In the genomic region with DNA sequence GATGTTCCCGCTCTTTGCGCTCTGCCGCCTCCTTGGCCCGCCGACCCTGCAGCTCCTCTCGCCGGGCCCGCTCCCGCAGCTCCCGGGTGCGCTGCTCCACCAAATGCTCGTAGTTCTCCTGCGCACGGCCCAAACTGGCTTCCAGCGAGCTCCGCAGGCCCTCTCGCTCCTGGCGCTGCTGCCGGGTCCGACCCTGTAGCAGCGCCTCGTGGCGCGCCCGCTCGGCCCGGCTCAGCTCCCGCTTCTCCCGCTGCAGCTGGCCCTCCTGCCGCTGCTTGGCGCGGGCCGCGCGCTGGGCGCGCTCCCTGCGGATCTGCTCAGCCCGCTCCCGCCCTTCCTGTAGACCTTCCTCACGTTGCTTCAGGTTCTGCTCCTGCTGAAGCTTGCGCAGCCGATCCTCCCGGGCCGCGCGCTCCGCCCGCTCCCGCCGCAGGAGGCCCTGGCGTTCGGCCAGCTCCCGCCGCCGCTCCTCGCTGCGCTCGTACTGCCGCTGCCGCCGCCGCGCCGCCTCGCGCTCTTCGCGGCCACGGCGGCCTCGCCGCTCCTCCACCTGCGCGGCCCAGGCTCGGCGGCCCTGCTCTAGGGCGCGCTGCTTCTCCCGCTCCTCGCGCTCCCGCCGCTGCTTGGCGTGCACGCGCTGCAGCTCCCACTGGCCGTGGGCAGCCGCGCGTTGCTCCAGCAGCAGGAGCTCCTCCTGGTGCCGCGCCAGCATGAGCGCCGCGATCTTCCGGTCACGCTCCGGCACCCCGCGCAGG, we compare ENCODE assay signal across 8 cellular contexts. TPM values are rescaled to one million over a fixed set of nuclear protein-coding genes. Genes with fewer than 3 reads are reported as not detected.
DNase-seq lines count a peak whose midpoint lies in the region; TF ChIP-seq lines count a peak whose summit lies in the region.
"Had no signal": no experiment of that assay in that cellular context is flagged by ENCODE, and none has a peak within 500 bp of the region (broad histone marks: within the 10 kb centered on the region; RNA-seq: fewer than 3 reads in every experiment).

No MANE protein-coding gene starts in this region.

- H3K9me3 Mint-ChIP-seq in T-helper 2 cell treated with Interferon-gamma antibody and Interleukin-4, amounts not matched to agents 5 μg/mL and 100 μg/mL, for 36 hours, result no peaks in the 10 kb centered on the region
- no peaks in the 10 kb centered on the region for H3K9me3 Mint-ChIP-seq in stimulated activated naive CD8-positive, alpha-beta T cell treated with anti-CD3 and anti-CD28 coated beads, Interleukin-15, Interleukin-2, amounts not matched to agents 100 ng/mL and 50 ng/mL, for 24 hours
- H3K9me3 Mint-ChIP-seq in CD14-positive monocyte, result peaks cover 0 to 11% (median 5%) of the 10 kb centered on the region in 7 donors

- peaks cover 6% of the 10 kb centered on the region for H3K4me1 Mint-ChIP-seq in T-helper 2 cell treated with Interferon-gamma antibody and Interleukin-4, amounts not matched to agents 5 μg/mL and 100 μg/mL, for 36 hours (ENCODE audit: low read depth)
- peaks cover 8% of the 10 kb centered on the region for H3K4me1 Mint-ChIP-seq in stimulated activated naive CD8-positive, alpha-beta T cell treated with anti-CD3 and anti-CD28 coated beads, Interleukin-15, Interleukin-2, amounts not matched to agents 100 ng/mL and 50 ng/mL, for 24 hours (ENCODE audit: low read depth)
- H3K4me1 Mint-ChIP-seq in CD14-positive monocyte, result peaks cover 13% of the 10 kb centered on the region

- no peak overlapping the region for H3K27ac Mint-ChIP-seq in T-helper 2 cell treated with Interferon-gamma antibody and Interleukin-4, amounts not matched to agents 5 μg/mL and 100 μg/mL, for 36 hours
- no peak overlapping the region for H3K27ac Mint-ChIP-seq in stimulated activated naive CD8-positive, alpha-beta T cell treated with anti-CD3 and anti-CD28 coated beads, Interleukin-15, Interleukin-2, amounts not matched to agents 100 ng/mL and 50 ng/mL, for 24 hours
- H3K27ac Mint-ChIP-seq in CD14-positive monocyte, result no peak overlapping the region

- H3K4me3 Mint-ChIP-seq in T-helper 2 cell treated with Interferon-gamma antibody and Interleukin-4, amounts not matched to agents 5 μg/mL and 100 μg/mL, for 36 hours, result peak overlapping the region; percentile 21
- peak overlapping the region; percentile 17 for H3K4me3 Mint-ChIP-seq in stimulated activated naive CD8-positive, alpha-beta T cell treated with anti-CD3 and anti-CD28 coated beads, Interleukin-15, Interleukin-2, amounts not matched to agents 100 ng/mL and 50 ng/mL, for 24 hours
- peak overlapping the region in 1 of 2 donors; percentile 79 for H3K4me3 Mint-ChIP-seq in CD14-positive monocyte

- H3K27me3 Mint-ChIP-seq in T-helper 2 cell treated with Interferon-gamma antibody and Interleukin-4, amounts not matched to agents 5 μg/mL and 100 μg/mL, for 36 hours (ENCODE audit: low read depth), result peaks cover 78% of the 10 kb centered on the region
- H3K27me3 Mint-ChIP-seq in stimulated activated naive CD8-positive, alpha-beta T cell treated with anti-CD3 and anti-CD28 coated beads, Interleukin-15, Interleukin-2, amounts not matched to agents 100 ng/mL and 50 ng/mL, for 24 hours, result peaks cover 77% of the 10 kb centered on the region
- peaks cover 81 to 97% (median 89%) of the 10 kb centered on the region in 3 donors for H3K27me3 Mint-ChIP-seq in CD14-positive monocyte (ENCODE audit: low read depth in 3 of 3)

- intact Hi-C loops in CD14-positive monocyte (cut with micrococcal nuclease), result loop anchor here (5.0 to 10.0 kb wide), 2 partner anchors 40 to 327 kb away; no protein-coding TSS in a partner anchor

- H3K4me1 ChIP-seq in right atrium auricular region, result peaks cover 0 to 32% of the 10 kb centered on the region in 2 donors

- H3K4me3 ChIP-seq in HL-60 (replicated peaks; ENCODE audit: insufficient read depth, low read length), result peak overlapping the region; percentile 6; the same call in 1 of the 2 replicates
- H3K4me3 ChIP-seq in right atrium auricular region, result peak overlapping the region; percentile 15 to 49

- no peaks in the 10 kb centered on the region for H3K9me3 ChIP-seq in right atrium auricular region

- TF ChIP-seq CTCF in HL-60 (IDR thresholded peaks at IDR 0.05; ENCODE audit: insufficient read depth, low read length) (no peak), right atrium auricular region (IDR thresholded peaks at IDR 0.05) (no peak), CD14-positive monocyte (IDR thresholded peaks at IDR 0.05) (no peak)

- peaks cover 9% of the 10 kb centered on the region for H3K27me3 ChIP-seq in HL-60 (ENCODE audit: insufficient read depth, poor library complexity, severe bottlenecking)
- H3K27me3 ChIP-seq in right atrium auricular region, result peaks cover 5 to 29% of the 10 kb centered on the region in 2 donors

- no peak overlapping the region for H3K27ac ChIP-seq in HL-60 (replicated peaks)
- no peak overlapping the region for H3K27ac ChIP-seq in right atrium auricular region

- no peaks in the 10 kb centered on the region for H3K36me3 Mint-ChIP-seq in T-helper 2 cell treated with Interferon-gamma antibody and Interleukin-4, amounts not matched to agents 5 μg/mL and 100 μg/mL, for 36 hours (ENCODE audit: low read depth)
- no peaks in the 10 kb centered on the region for H3K36me3 Mint-ChIP-seq in stimulated activated naive CD8-positive, alpha-beta T cell treated with anti-CD3 and anti-CD28 coated beads, Interleukin-15, Interleukin-2, amounts not matched to agents 100 ng/mL and 50 ng/mL, for 24 hours (ENCODE audit: low read depth)
- peaks cover 0 to 2% of the 10 kb centered on the region in 2 donors for H3K36me3 Mint-ChIP-seq in CD14-positive monocyte

- DNase-seq in HL-60 (ENCODE audit: low read depth in 1 of 2, low spot score in 1 of 2), result peak; percentile 21 to 45
- no peak for DNase-seq in T-helper 2 cell treated with Interferon-gamma antibody and Interleukin-4, amounts not matched to agents 5 μg/mL and 100 μg/mL, for 36 hours (ENCODE audit: low spot score)
- DNase-seq in right atrium auricular region (ENCODE audit: low spot score), result no peak
- DNase-seq in CD14-positive monocyte (ENCODE audit: low spot score), result no peak
- DNase-seq in NCI-H2227 treated with DMSO at 0.1 percent for 48 hours (lab: John Stamatoyannopoulos, UW), result no peak
- no peak for DNase-seq in GF-D8 (lab: John Stamatoyannopoulos, UW)

- no peaks in the 10 kb centered on the region for H3K36me3 ChIP-seq in right atrium auricular region

RNA-seq across cellular contexts. Expression of a gene that starts 2.6 kb away (rescaled TPM):
- total RNA-seq in right atrium auricular region, result not detected
- polyA plus RNA-seq in CD14-positive monocyte, result not detected
- total RNA-seq: glomerular endothelial cell had no signal

RNA-seq across cellular contexts. Expression of a gene that starts 39.3 kb away (rescaled TPM):
- total RNA-seq in right atrium auricular region, result 10 to 100 TPM; 19.2 to 24.7 TPM
- 10 to 100 TPM; 17.3 to 30.1 TPM for polyA plus RNA-seq in CD14-positive monocyte

Comparison
In these comparisons a context has a peak if more than half of its experiments do, and no peak if none do; other contexts are left out.
1. DNase-seq: peak in HL-60 (2 of 2); none in T-helper 2 cell treated with Interferon-gamma antibody and Interleukin-4, amounts not matched to agents 5 μg/mL and 100 μg/mL, for 36 hours (single experiment), right atrium auricular region (single experiment), CD14-positive monocyte (single experiment), NCI-H2227 treated with DMSO at 0.1 percent for 48 hours (single experiment) and GF-D8 (single experiment).